1 cellular context compared by ENCODE assay signal in genomic region chr15:101492752-101493692, GRCh38.
A peak's percentile ranks its signal among the peaks of the same experiment; 100 is the strongest.
TF ChIP-seq lines count a peak whose summit lies in the region.

No MANE protein-coding gene starts in this region.

TF ChIP-seq in K562, 482 proteins besides CTCF, POLR2A, EP300 and RAD21:
- TF ChIP-seq PATZ1 (CRISPR knock-in tag; IDR thresholded peaks at IDR 0.05; ENCODE audit: borderline replicate concordance) (no peak), FOXK1 (CRISPR knock-in tag; IDR thresholded peaks at IDR 0.05; ENCODE audit: borderline replicate concordance) (no peak), NFE2 (IDR thresholded peaks at IDR 0.05; ENCODE audit: low read depth) (no peak), ZNF785 (CRISPR knock-in tag; IDR thresholded peaks at IDR 0.05) (no peak), FUS (optimal IDR thresholded peaks at IDR 0.05; ENCODE audit: low read depth, low read length) (no peak), SPI1 (IDR thresholded peaks at IDR 0.05; ENCODE audit: borderline replicate concordance, low read depth, low read length) (no peak), SAFB2 (IDR thresholded peaks at IDR 0.05; ENCODE audit: borderline replicate concordance, low read depth, low read length, severe bottlenecking) (no peak), CEBPG (CRISPR knock-in tag; IDR thresholded peaks at IDR 0.05) (no peak), CEBPG (tag; conservative IDR thresholded peaks at IDR 0.05 in 1 of 2, IDR thresholded peaks at IDR 0.05 in 1 of 2) (no peak), HDGF (IDR thresholded peaks at IDR 0.05) (no peak), ZNF175 (CRISPR knock-in tag; IDR thresholded peaks at IDR 0.05; ENCODE audit: low read depth) (no peak), PCBP2 (IDR thresholded peaks at IDR 0.05; ENCODE audit: low read depth, low read length, poor library complexity, severe bottlenecking) (peak; percentile 66), CHD4 (IDR thresholded peaks at IDR 0.05; ENCODE audit: insufficient read depth, insufficient replicate concordance, low read depth, low read length, poor library complexity, severe bottlenecking) (no peak), PTBP1 (IDR thresholded peaks at IDR 0.05; ENCODE audit: low read depth, low read length) (no peak), BRCA1 (IDR thresholded peaks at IDR 0.05) (no peak), BRCA1 (CRISPR knock-in tag; IDR thresholded peaks at IDR 0.05) (no peak), RBM39 (optimal IDR thresholded peaks at IDR 0.05; ENCODE audit: low read depth, low read length) (no peak), CHD2 (IDR thresholded peaks at IDR 0.05; ENCODE audit: low read depth, low read length) (no peak), CCAR2 (IDR thresholded peaks at IDR 0.05; ENCODE audit: low read depth, low read length) (no peak), HNRNPK (IDR thresholded peaks at IDR 0.05; ENCODE audit: low read depth, low read length, poor library complexity, severe bottlenecking) (peak; percentile 98), ZNF311 (CRISPR knock-in tag; IDR thresholded peaks at IDR 0.05) (no peak), TCF7L2 (IDR thresholded peaks at IDR 0.05; ENCODE audit: low read depth, low read length) (no peak), ZNF584 (CRISPR knock-in tag; IDR thresholded peaks at IDR 0.05; ENCODE audit: low read depth) (no peak), KDM1A (IDR thresholded peaks at IDR 0.05) (peak in 1 of 2 experiments; percentile 81; a peak in 2 of 4 replicates), PCBP1 (IDR thresholded peaks at IDR 0.05; ENCODE audit: low read depth, low read length, poor library complexity, severe bottlenecking) (peak; percentile 97)
- TF ChIP-seq, protein P1, sequence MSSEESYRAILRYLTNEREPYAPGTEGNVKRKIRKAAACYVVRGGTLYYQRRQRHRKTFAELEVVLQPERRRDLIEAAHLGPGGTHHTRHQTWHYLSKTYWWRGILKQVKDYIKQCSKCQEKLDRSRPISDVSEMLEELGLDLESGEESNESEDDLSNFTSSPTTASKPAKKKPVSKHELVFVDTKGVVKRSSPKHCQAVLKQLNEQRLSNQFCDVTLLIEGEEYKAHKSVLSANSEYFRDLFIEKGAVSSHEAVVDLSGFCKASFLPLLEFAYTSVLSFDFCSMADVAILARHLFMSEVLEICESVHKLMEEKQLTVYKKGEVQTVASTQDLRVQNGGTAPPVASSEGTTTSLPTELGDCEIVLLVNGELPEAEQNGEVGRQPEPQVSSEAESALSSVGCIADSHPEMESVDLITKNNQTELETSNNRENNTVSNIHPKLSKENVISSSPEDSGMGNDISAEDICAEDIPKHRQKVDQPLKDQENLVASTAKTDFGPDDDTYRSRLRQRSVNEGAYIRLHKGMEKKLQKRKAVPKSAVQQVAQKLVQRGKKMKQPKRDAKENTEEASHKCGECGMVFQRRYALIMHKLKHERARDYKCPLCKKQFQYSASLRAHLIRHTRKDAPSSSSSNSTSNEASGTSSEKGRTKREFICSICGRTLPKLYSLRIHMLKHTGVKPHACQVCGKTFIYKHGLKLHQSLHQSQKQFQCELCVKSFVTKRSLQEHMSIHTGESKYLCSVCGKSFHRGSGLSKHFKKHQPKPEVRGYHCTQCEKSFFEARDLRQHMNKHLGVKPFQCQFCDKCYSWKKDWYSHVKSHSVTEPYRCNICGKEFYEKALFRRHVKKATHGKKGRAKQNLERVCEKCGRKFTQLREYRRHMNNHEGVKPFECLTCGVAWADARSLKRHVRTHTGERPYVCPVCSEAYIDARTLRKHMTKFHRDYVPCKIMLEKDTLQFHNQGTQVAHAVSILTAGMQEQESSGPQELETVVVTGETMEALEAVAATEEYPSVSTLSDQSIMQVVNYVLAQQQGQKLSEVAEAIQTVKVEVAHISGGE (CRISPR knock-in tag; IDR thresholded peaks at IDR 0.05) = no peak
- TF ChIP-seq, protein P2, sequence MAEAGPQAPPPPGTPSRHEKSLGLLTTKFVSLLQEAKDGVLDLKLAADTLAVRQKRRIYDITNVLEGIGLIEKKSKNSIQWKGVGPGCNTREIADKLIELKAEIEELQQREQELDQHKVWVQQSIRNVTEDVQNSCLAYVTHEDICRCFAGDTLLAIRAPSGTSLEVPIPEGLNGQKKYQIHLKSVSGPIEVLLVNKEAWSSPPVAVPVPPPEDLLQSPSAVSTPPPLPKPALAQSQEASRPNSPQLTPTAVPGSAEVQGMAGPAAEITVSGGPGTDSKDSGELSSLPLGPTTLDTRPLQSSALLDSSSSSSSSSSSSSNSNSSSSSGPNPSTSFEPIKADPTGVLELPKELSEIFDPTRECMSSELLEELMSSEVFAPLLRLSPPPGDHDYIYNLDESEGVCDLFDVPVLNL (CRISPR knock-in tag; IDR thresholded peaks at IDR 0.05; ENCODE audit: low read depth) = no peak
- TF ChIP-seq, protein P3, sequence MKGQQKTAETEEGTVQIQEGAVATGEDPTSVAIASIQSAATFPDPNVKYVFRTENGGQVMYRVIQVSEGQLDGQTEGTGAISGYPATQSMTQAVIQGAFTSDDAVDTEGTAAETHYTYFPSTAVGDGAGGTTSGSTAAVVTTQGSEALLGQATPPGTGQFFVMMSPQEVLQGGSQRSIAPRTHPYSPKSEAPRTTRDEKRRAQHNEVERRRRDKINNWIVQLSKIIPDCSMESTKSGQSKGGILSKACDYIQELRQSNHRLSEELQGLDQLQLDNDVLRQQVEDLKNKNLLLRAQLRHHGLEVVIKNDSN (CRISPR knock-in tag; IDR thresholded peaks at IDR 0.05) = no peak
- TF ChIP-seq, protein P4, sequence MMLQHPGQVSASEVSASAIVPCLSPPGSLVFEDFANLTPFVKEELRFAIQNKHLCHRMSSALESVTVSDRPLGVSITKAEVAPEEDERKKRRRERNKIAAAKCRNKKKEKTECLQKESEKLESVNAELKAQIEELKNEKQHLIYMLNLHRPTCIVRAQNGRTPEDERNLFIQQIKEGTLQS (IDR thresholded peaks at IDR 0.05) = no peak
- TF ChIP-seq, protein P4 (CRISPR knock-in tag; conservative IDR thresholded peaks at IDR 0.05) = no peak
- TF ChIP-seq, protein P5, sequence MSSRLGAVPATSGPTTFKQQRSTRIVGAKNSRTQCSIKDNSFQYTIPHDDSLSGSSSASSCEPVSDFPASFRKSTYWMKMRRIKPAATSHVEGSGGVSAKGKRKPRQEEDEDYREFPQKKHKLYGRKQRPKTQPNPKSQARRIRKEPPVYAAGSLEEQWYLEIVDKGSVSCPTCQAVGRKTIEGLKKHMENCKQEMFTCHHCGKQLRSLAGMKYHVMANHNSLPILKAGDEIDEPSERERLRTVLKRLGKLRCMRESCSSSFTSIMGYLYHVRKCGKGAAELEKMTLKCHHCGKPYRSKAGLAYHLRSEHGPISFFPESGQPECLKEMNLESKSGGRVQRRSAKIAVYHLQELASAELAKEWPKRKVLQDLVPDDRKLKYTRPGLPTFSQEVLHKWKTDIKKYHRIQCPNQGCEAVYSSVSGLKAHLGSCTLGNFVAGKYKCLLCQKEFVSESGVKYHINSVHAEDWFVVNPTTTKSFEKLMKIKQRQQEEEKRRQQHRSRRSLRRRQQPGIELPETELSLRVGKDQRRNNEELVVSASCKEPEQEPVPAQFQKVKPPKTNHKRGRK (tag; IDR thresholded peaks at IDR 0.05) = no peak
- TF ChIP-seq, protein P6, sequence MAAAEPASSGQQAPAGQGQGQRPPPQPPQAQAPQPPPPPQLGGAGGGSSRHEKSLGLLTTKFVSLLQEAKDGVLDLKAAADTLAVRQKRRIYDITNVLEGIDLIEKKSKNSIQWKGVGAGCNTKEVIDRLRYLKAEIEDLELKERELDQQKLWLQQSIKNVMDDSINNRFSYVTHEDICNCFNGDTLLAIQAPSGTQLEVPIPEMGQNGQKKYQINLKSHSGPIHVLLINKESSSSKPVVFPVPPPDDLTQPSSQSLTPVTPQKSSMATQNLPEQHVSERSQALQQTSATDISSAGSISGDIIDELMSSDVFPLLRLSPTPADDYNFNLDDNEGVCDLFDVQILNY (CRISPR knock-in tag; IDR thresholded peaks at IDR 0.05) = no peak
